In genomic region chr18:79952457-79952995, GRCh38 we compare ENCODE assay signal across 8 cellular contexts. TPM values are rescaled to one million over a fixed set of nuclear protein-coding genes. Genes with fewer than 3 reads are reported as not detected.
DNase-seq lines count a peak whose midpoint lies in the region; ATAC-seq, FAIRE-seq and TF ChIP-seq lines count a peak whose summit lies in the region.

No MANE protein-coding gene starts in this region.

- no peaks in the 10 kb centered on the region for H3K36me3 ChIP-seq in HUES6 (ENCODE audit: control insufficient read depth, insufficient read depth, low read length)
- no peaks in the 10 kb centered on the region for H3K36me3 ChIP-seq in brain microvascular endothelial cell (replicated peaks)
- H3K36me3 ChIP-seq in HepG2 (replicated peaks in 1 of 2; ENCODE audit: control insufficient read depth in 1 of 2, insufficient read depth in 2 of 2, low read length in 2 of 2) = peaks cover 0 to 1% of the 10 kb centered on the region in 2 experiments; a peak in 1 of 5 replicates
- H3K36me3 ChIP-seq in testis (ENCODE audit: low read depth, missing control alignments) = no peaks in the 10 kb centered on the region

- peaks cover 11% of the 10 kb centered on the region for H3K4me1 ChIP-seq in HUES6 (ENCODE audit: control insufficient read depth, insufficient read depth, low read length)
- peaks cover 47% of the 10 kb centered on the region for H3K4me1 ChIP-seq in HepG2 (ENCODE audit: insufficient read depth, low read length)
- H3K4me1 ChIP-seq in testis = peaks cover 14% of the 10 kb centered on the region

- H2AFZ ChIP-seq in HepG2 (ENCODE audit: low read length) = no peak overlapping the region

- TF ChIP-seq EP300 in HepG2 (IDR thresholded peaks at IDR 0.05; ENCODE audit: low read depth in 2 of 2, low read length in 2 of 2) (no peak), HepG2 (CRISPR knock-in tag; IDR thresholded peaks at IDR 0.05; ENCODE audit: borderline replicate concordance) (no peak)

- in situ Hi-C loops in brain microvascular endothelial cell (cut with HindIII; ENCODE audit: low pct_ligation_motif_present, low sequenced_read_pairs) = no loop called here
- in situ Hi-C loops in HepG2 (cut with HindIII; ENCODE audit: extremely low pct_ligation_motif_present, low pct_unique_long_range_greater_than_20kb) = no loop called here

- H3K4me2 ChIP-seq in HepG2 (ENCODE audit: low read depth, low read length) = peak overlapping the region; percentile 85

- peaks cover 4% of the 10 kb centered on the region; the same call in 1 of the 2 replicates for H4K20me1 ChIP-seq in HepG2 (ENCODE audit: insufficient read depth, low read length)

- ATAC-seq in HepG2 (no peak), GM18870 (IDR thresholded peaks at IDR 0.05; ENCODE audit: unreplicated experiment) (no peak)

- DNase-seq in brain microvascular endothelial cell = no peak
- no peak for DNase-seq in HepG2 (ENCODE audit: low spot score)
- DNase-seq in testis = peak; percentile 12
- DNase-seq in NCI-H82 (lab: John Stamatoyannopoulos, UW) = no peak
- no peak for DNase-seq in EL
- no peak for DNase-seq in activated naive CD4-positive, alpha-beta T cell treated with anti-CD3 and anti-CD28 coated beads, Interleukin-2, amount 50 U/mL, for 16 hours

- H3K4me3 ChIP-seq in HUES6 (ENCODE audit: low read depth, low read length) = peak overlapping the region; percentile 54
- H3K4me3 ChIP-seq in brain microvascular endothelial cell (ENCODE audit: low read depth, low read length) = peak overlapping the region; percentile 66
- peak overlapping the region; percentile 85 to 89 (median 88); a peak in 4 of 6 replicates for H3K4me3 ChIP-seq in HepG2 (replicated peaks in 1 of 3; ENCODE audit: insufficient read depth in 1 of 3, low read depth in 2 of 3, low read length in 3 of 3)
- H3K4me3 ChIP-seq in testis = peak overlapping the region; percentile 84 to 86

- H3K27ac ChIP-seq in HUES6 (ENCODE audit: low read depth, low read length) (no peak overlapping the region), brain microvascular endothelial cell (no peak overlapping the region), HepG2 (ENCODE audit: extremely low read length, insufficient read depth, low read length) (peak overlapping the region; percentile 53), testis (no peak overlapping the region)

- POLR2A ChIA-PET in HepG2 (lab: Yijun Ruan, JAX) = interaction anchor here (0.8 to 2.7 kb wide), 4 partner anchors 9 to 81 kb away, joined by 3 to 20 read pairs (median 12); partner anchors contain the start of genes HSBP1L1 and RBFA

- TF ChIP-seq CTCF in brain microvascular endothelial cell (IDR thresholded peaks at IDR 0.05; ENCODE audit: low read depth, low read length, missing control alignments) = no peak
- no peak for TF ChIP-seq CTCF in HepG2 (CRISPR knock-in tag; IDR thresholded peaks at IDR 0.05)
- no peak for TF ChIP-seq CTCF in testis (IDR thresholded peaks at IDR 0.05)

- TF ChIP-seq POLR2A in HepG2 (IDR thresholded peaks at IDR 0.05; ENCODE audit: insufficient read depth in 1 of 2, low read depth in 2 of 2, low read length in 2 of 2) = no peak
- no peak for TF ChIP-seq POLR2A in testis (IDR thresholded peaks at IDR 0.05)

- H3K9me3 ChIP-seq in HUES6 (ENCODE audit: control insufficient read depth, insufficient read depth, low read depth, low read length) (no peaks in the 10 kb centered on the region), HepG2 (ENCODE audit: low read length) (no peaks in the 10 kb centered on the region), testis (no peaks in the 10 kb centered on the region)

- intact Hi-C loops in HepG2 (cut with micrococcal nuclease; ENCODE audit: unreplicated experiment) (no loop called here), testis (cut with DNase I; ENCODE audit: low total_unique reads) (no loop called here)

- BruUV-seq in HepG2 (replicated peaks; lab: Mats Ljungman, UMichigan) = no TSS peak

- TF ChIP-seq RAD21 in HepG2 (CRISPR knock-in tag; IDR thresholded peaks at IDR 0.05) = no peak

- H3K9ac ChIP-seq in HUES6 (ENCODE audit: low read length) (peak overlapping the region; percentile 5), HepG2 (ENCODE audit: insufficient read depth, low read depth, low read length) (peak overlapping the region; percentile 80)

- H3K79me2 ChIP-seq in HepG2 (ENCODE audit: insufficient read depth, low read length) = peaks cover 34% of the 10 kb centered on the region

- CTCF ChIA-PET in HepG2 (lab: Yijun Ruan, JAX; ENCODE audit: low intra/inter-chr PET ratio, low total read pairs) = interaction anchor here (1.6 kb wide), 1 partner anchor 18 kb away, joined by 7 read pairs; no protein-coding TSS in a partner anchor

- 85% methylated on average over 37 of the region's 43 CpGs for WGBS in HepG2 (ENCODE audit: low lambda C conversion rate)
- 24 to 30% methylated on average over 42 to 43 of the region's 43 CpGs for WGBS in testis, 2 donors

- H3K27me3 ChIP-seq in HUES6 (ENCODE audit: control insufficient read depth, insufficient read depth, low read length) (peaks cover 67% of the 10 kb centered on the region), brain microvascular endothelial cell (replicated peaks) (no peaks in the 10 kb centered on the region), HepG2 (ENCODE audit: control insufficient read depth in 1 of 2, insufficient read depth in 2 of 2, low read length in 2 of 2) (no peaks in the 10 kb centered on the region; a peak in 1 of 5 replicates), testis (no peaks in the 10 kb centered on the region)

- FAIRE-seq in HepG2 (lab: Jason Lieb, UNC) = no peak

RNA-seq across cellular contexts. Expression of gene SLC66A2, which starts 1.1 kb away (rescaled TPM):
- total RNA-seq in HepG2 (2016; rRNA removed; fragmentation: Illumina TruSeq; extraction: Trizol) (30.3 and 41.9 TPM in 2 replicates), testis (100 to 1,000 TPM in 1 of 2 donors, 10 to 100 TPM in 1; 87.0 to 143 TPM)
- 40.5 and 40.6 TPM in 2 replicates for total RNA-seq in HepG2 (2016; cell fraction: cytosol; rRNA removed; fragmentation: Illumina TruSeq; extraction: Trizol; ENCODE audit: low read depth)
- total RNA-seq in HepG2 (2016; cell fraction: insoluble cytoplasmic fraction; rRNA removed; fragmentation: Illumina TruSeq; extraction: Trizol) = 29.0 and 42.7 TPM in 2 replicates
- total RNA-seq in HepG2 (2016; cell fraction: membrane; rRNA removed; fragmentation: Illumina TruSeq; extraction: Trizol) = 74.6 and 79.6 TPM in 2 replicates
- 24.3 and 28.3 TPM in 2 replicates for total RNA-seq in HepG2 (2016; cell fraction: nucleus; rRNA removed; fragmentation: Illumina TruSeq; extraction: Trizol)
- polyA plus RNA-seq in HepG2 (2011; rRNA removed) (33.5 and 62.5 TPM in 2 replicates), testis (ENCODE audit: insufficient read depth, low read depth, low replicate concordance) (72.5 TPM)
- 56.8 and 67.4 TPM in 2 replicates for polyA plus RNA-seq in HepG2 (2011; cell fraction: cytosol; rRNA removed)
- 84.2 and 87.0 TPM in 2 replicates for polyA plus RNA-seq in HepG2 (2011; cell fraction: nucleus; rRNA removed)
- 46.8 and 62.2 TPM in 2 replicates for polyA plus RNA-seq in HepG2 (2012)
- polyA plus RNA-seq in HepG2 (2016; cell fraction: cytosol; fragmentation: Illumina TruSeq; extraction: Trizol; ENCODE audit: low read depth) = 45.1 and 50.9 TPM in 2 replicates
- 33.6 and 33.8 TPM in 2 replicates for polyA plus RNA-seq in HepG2 (2016; cell fraction: insoluble cytoplasmic fraction; fragmentation: Illumina TruSeq; extraction: Trizol; ENCODE audit: low read depth)
- 69.1 and 69.7 TPM in 2 replicates for polyA plus RNA-seq in HepG2 (2016; cell fraction: membrane; fragmentation: Illumina TruSeq; extraction: Trizol; ENCODE audit: low read depth)
- polyA plus RNA-seq in HepG2 (2016; cell fraction: nucleus; fragmentation: Illumina TruSeq; extraction: Trizol; ENCODE audit: insufficient read depth, low read depth) = 43.3 and 46.8 TPM in 2 replicates
- polyA minus RNA-seq in HepG2 (2011; rRNA and poly(A)+ RNA removed; ENCODE audit: low replicate concordance) = 19.8 and 109 TPM in 2 replicates
- polyA minus RNA-seq in HepG2 (2011; cell fraction: cytosol; rRNA and poly(A)+ RNA removed) = 28.8 and 32.5 TPM in 2 replicates
- 27.0 and 33.3 TPM in 2 replicates for polyA minus RNA-seq in HepG2 (2011; cell fraction: nucleus; rRNA and poly(A)+ RNA removed)

RNA-seq across cellular contexts. Expression of gene HSBP1L1, which starts 11.9 kb away (rescaled TPM):
- total RNA-seq in HepG2 (2016; rRNA removed; fragmentation: Illumina TruSeq; extraction: Trizol) (15.3 and 22.6 TPM in 2 replicates), testis (1 to 10 TPM; 5.0 to 6.6 TPM)
- 28.9 and 34.1 TPM in 2 replicates for total RNA-seq in HepG2 (2016; cell fraction: cytosol; rRNA removed; fragmentation: Illumina TruSeq; extraction: Trizol; ENCODE audit: low read depth)
- total RNA-seq in HepG2 (2016; cell fraction: insoluble cytoplasmic fraction; rRNA removed; fragmentation: Illumina TruSeq; extraction: Trizol) = 13.5 and 21.2 TPM in 2 replicates
- total RNA-seq in HepG2 (2016; cell fraction: membrane; rRNA removed; fragmentation: Illumina TruSeq; extraction: Trizol) = 33.2 and 40.1 TPM in 2 replicates
- 17.7 and 20.7 TPM in 2 replicates for total RNA-seq in HepG2 (2016; cell fraction: nucleus; rRNA removed; fragmentation: Illumina TruSeq; extraction: Trizol)
- polyA plus RNA-seq in HepG2 (2011; rRNA removed) (41.2 and 45.1 TPM in 2 replicates), testis (ENCODE audit: insufficient read depth, low read depth, low replicate concordance) (6.0 TPM)
- polyA plus RNA-seq in HepG2 (2011; cell fraction: cytosol; rRNA removed) = 28.0 and 28.5 TPM in 2 replicates
- polyA plus RNA-seq in HepG2 (2011; cell fraction: nucleus; rRNA removed) = 34.3 and 53.2 TPM in 2 replicates
- polyA plus RNA-seq in HepG2 (2012) = 26.1 and 32.6 TPM in 2 replicates
- 36.8 and 50.0 TPM in 2 replicates for polyA plus RNA-seq in HepG2 (2016; cell fraction: cytosol; fragmentation: Illumina TruSeq; extraction: Trizol; ENCODE audit: low read depth)
- 17.9 and 18.7 TPM in 2 replicates for polyA plus RNA-seq in HepG2 (2016; cell fraction: insoluble cytoplasmic fraction; fragmentation: Illumina TruSeq; extraction: Trizol; ENCODE audit: low read depth)
- 33.7 and 42.5 TPM in 2 replicates for polyA plus RNA-seq in HepG2 (2016; cell fraction: membrane; fragmentation: Illumina TruSeq; extraction: Trizol; ENCODE audit: low read depth)
- polyA plus RNA-seq in HepG2 (2016; cell fraction: nucleus; fragmentation: Illumina TruSeq; extraction: Trizol; ENCODE audit: insufficient read depth, low read depth) = 68.0 and 69.5 TPM in 2 replicates
- polyA minus RNA-seq in HepG2 (2011; rRNA and poly(A)+ RNA removed; ENCODE audit: low replicate concordance) = 4.1 and 8.6 TPM in 2 replicates
- polyA minus RNA-seq in HepG2 (2011; cell fraction: cytosol; rRNA and poly(A)+ RNA removed) = 5.3 and 7.9 TPM in 2 replicates
- 23.3 and 28.1 TPM in 2 replicates for polyA minus RNA-seq in HepG2 (2011; cell fraction: nucleus; rRNA and poly(A)+ RNA removed)

RNA-seq across cellular contexts. Expression of gene TXNL4A, which starts 35.8 kb away (rescaled TPM):
- total RNA-seq in HepG2 (2016; rRNA removed; fragmentation: Illumina TruSeq; extraction: Trizol) (192 and 202 TPM in 2 replicates), testis (10 to 100 TPM; 37.4 to 47.0 TPM)
- 596 and 716 TPM in 2 replicates for total RNA-seq in HepG2 (2016; cell fraction: cytosol; rRNA removed; fragmentation: Illumina TruSeq; extraction: Trizol; ENCODE audit: low read depth)
- total RNA-seq in HepG2 (2016; cell fraction: insoluble cytoplasmic fraction; rRNA removed; fragmentation: Illumina TruSeq; extraction: Trizol) = 185 and 204 TPM in 2 replicates
- total RNA-seq in HepG2 (2016; cell fraction: membrane; rRNA removed; fragmentation: Illumina TruSeq; extraction: Trizol) = 533 and 635 TPM in 2 replicates
- total RNA-seq in HepG2 (2016; cell fraction: nucleus; rRNA removed; fragmentation: Illumina TruSeq; extraction: Trizol) = 56.2 and 79.7 TPM in 2 replicates
- polyA plus RNA-seq in HepG2 (2011; rRNA removed) (135 and 172 TPM in 2 replicates), testis (ENCODE audit: insufficient read depth, low read depth, low replicate concordance) (158 TPM)
- polyA plus RNA-seq in HepG2 (2011; cell fraction: cytosol; rRNA removed) = 131 and 145 TPM in 2 replicates
- polyA plus RNA-seq in HepG2 (2011; cell fraction: nucleus; rRNA removed) = 32.1 and 40.2 TPM in 2 replicates
- polyA plus RNA-seq in HepG2 (2012) = 123 and 145 TPM in 2 replicates
- polyA plus RNA-seq in HepG2 (2016; cell fraction: cytosol; fragmentation: Illumina TruSeq; extraction: Trizol; ENCODE audit: low read depth) = 941 and 1,125 TPM in 2 replicates
- polyA plus RNA-seq in HepG2 (2016; cell fraction: insoluble cytoplasmic fraction; fragmentation: Illumina TruSeq; extraction: Trizol; ENCODE audit: low read depth) = 223 and 229 TPM in 2 replicates
- polyA plus RNA-seq in HepG2 (2016; cell fraction: membrane; fragmentation: Illumina TruSeq; extraction: Trizol; ENCODE audit: low read depth) = 563 and 676 TPM in 2 replicates
- polyA plus RNA-seq in HepG2 (2016; cell fraction: nucleus; fragmentation: Illumina TruSeq; extraction: Trizol; ENCODE audit: insufficient read depth, low read depth) = 165 and 194 TPM in 2 replicates
- polyA minus RNA-seq in HepG2 (2011; rRNA and poly(A)+ RNA removed; ENCODE audit: low replicate concordance) = 36.7 and 86.4 TPM in 2 replicates
- polyA minus RNA-seq in HepG2 (2011; cell fraction: cytosol; rRNA and poly(A)+ RNA removed) = 44.1 and 45.4 TPM in 2 replicates
- polyA minus RNA-seq in HepG2 (2011; cell fraction: nucleus; rRNA and poly(A)+ RNA removed) = 14.9 and 19.2 TPM in 2 replicates
